In the genomic region with DNA sequence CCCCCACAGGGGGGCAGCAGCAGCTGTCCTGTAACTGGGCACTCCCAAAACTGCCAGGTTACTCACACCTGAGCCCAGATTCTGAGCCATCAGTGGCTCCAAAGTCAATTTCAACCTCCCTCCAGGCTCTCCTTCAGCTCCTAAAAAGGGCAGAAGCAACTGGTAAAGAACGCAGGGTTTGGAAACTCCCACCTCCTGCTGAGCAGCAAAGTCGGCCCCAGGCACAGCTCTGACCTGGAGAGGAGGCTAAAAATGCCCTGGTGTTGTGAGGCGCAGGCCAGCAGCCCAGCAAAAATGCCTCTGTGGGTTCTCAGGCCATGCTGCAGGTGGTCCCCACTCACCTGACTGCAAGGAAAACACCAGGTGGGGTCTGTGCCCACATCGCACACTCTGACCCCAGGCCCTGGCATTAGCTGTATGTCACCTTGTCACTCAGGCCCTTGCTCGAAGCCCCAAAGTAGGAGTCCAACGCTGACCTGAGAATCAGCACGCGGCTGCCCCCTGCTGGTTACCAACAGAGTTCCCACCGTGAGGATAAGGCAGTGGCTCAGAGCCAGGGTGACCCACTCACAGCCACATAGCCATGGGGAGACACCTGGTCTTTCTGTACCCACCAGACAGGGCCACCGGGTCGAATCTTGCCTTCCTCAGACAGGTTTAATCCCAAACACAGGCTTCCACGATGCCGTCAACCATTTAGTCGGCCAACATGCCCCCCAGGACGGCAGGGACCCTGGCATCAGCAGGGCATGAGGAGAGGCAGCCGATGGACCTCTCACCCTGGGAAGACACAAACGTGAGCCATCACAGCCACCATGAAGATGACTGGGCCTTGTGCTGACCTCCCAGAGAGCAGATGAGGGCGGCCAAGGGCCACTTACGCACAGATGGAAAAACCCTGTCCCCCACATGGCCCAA, we compare ENCODE assay signal across 9 cellular contexts. TPM values are rescaled to one million over a fixed set of nuclear protein-coding genes. Genes with fewer than 3 reads are reported as not detected.
DNase-seq lines count a peak whose midpoint lies in the region; ATAC-seq, FAIRE-seq and TF ChIP-seq lines count a peak whose summit lies in the region.
"Had no signal": no experiment of that assay in that cellular context is flagged by ENCODE, and none has a peak within 500 bp of the region (broad histone marks: within the 10 kb centered on the region; RNA-seq: fewer than 3 reads in every experiment).

No MANE protein-coding gene starts in this region.

- H3K9me3 Mint-ChIP-seq in IgD-negative memory B cell (no peaks in the 10 kb centered on the region), astrocyte (ENCODE audit: unreplicated experiment) (no peaks in the 10 kb centered on the region)
- H3K9me3 Mint-ChIP-seq: T-helper 1 cell treated with Interleukin-12 subunit alpha and Interleukin-12 subunit beta and Interleukin-4 antibody, amounts not matched to agents 30 μg/mL and 1 μg/mL, for 36 hours had no signal

- H4K20me1 ChIP-seq in astrocyte (ENCODE audit: insufficient read depth, low read length) = peaks cover 72% of the 10 kb centered on the region

- peaks cover 7% of the 10 kb centered on the region for H3K36me3 ChIP-seq in astrocyte (ENCODE audit: insufficient read depth, low read length)

- no peaks in the 10 kb centered on the region for H3K27me3 Mint-ChIP-seq in IgD-negative memory B cell
- no peaks in the 10 kb centered on the region for H3K27me3 Mint-ChIP-seq in astrocyte (ENCODE audit: low read depth, unreplicated experiment)

- H2AFZ ChIP-seq in astrocyte (ENCODE audit: low read depth, low read length) = no peak overlapping the region

- peaks cover 1% of the 10 kb centered on the region for H3K36me3 Mint-ChIP-seq in IgD-negative memory B cell
- H3K36me3 Mint-ChIP-seq in astrocyte (ENCODE audit: low read depth, unreplicated experiment) = peaks cover 19% of the 10 kb centered on the region

- ATAC-seq in HG03432 (IDR thresholded peaks at IDR 0.05; ENCODE audit: unreplicated experiment) = no peak
- ATAC-seq in GM18861 (IDR thresholded peaks at IDR 0.05; ENCODE audit: unreplicated experiment) = no peak

- H3K4me1 ChIP-seq in astrocyte (ENCODE audit: insufficient read depth, low read length) = no peaks in the 10 kb centered on the region

- H3K27ac ChIP-seq in astrocyte (ENCODE audit: low read depth, low read length) = no peak overlapping the region

- FAIRE-seq in astrocyte (lab: Jason Lieb, UNC) = no peak

- no peak overlapping the region for H3K4me3 ChIP-seq in astrocyte (ENCODE audit: insufficient read depth, low read depth, low read length)

- H3K4me1 Mint-ChIP-seq in IgD-negative memory B cell (peaks cover 0 to 5% (median 3%) of the 10 kb centered on the region in 3 donors), astrocyte (ENCODE audit: low read depth, unreplicated experiment) (no peaks in the 10 kb centered on the region)

- no peak overlapping the region for H3K4me2 ChIP-seq in astrocyte (ENCODE audit: low read length)

- H3K9me3 ChIP-seq in astrocyte (ENCODE audit: insufficient read depth, low read depth, low read length) = no peaks in the 10 kb centered on the region

- H3K27me3 ChIP-seq in astrocyte (ENCODE audit: insufficient read depth, low read length) = no peaks in the 10 kb centered on the region

- no peak overlapping the region for H3K9ac ChIP-seq in astrocyte (ENCODE audit: low read length)

- peaks cover 53% of the 10 kb centered on the region for H3K79me2 ChIP-seq in astrocyte (ENCODE audit: insufficient read depth, low read length)

- H3K4me3 Mint-ChIP-seq in IgD-negative memory B cell = peak overlapping the region in 1 of 4 donors; percentile 50
- H3K4me3 Mint-ChIP-seq in astrocyte (ENCODE audit: unreplicated experiment) = no peak overlapping the region
- H3K4me3 Mint-ChIP-seq: T-helper 1 cell treated with Interleukin-12 subunit alpha and Interleukin-12 subunit beta and Interleukin-4 antibody, amounts not matched to agents 30 μg/mL and 1 μg/mL, for 36 hours had no signal

- TF ChIP-seq CTCF in astrocyte (IDR thresholded peaks at IDR 0.05; ENCODE audit: insufficient read depth, low read depth, low read length) = peak; percentile 68

- DNase-seq in DMS153 (lab: John Stamatoyannopoulos, UW) (peak; percentile 8), T-helper 22 cell (ENCODE audit: low read depth) (peak; percentile 29), astrocyte (ENCODE audit: low read depth) (no peak), hippocampal formation (lab: John Stamatoyannopoulos, UW) (peak; percentile 39 to 44)
- peak; percentile 66 for DNase-seq in stimulated activated CD4-positive, alpha-beta T cell treated with anti-CD3 and anti-CD28 coated beads, Interleukin-12 subunit alpha, Interleukin-12 subunit beta, amount 100 ng/mL, for 4 hours

- H3K27ac Mint-ChIP-seq in IgD-negative memory B cell = peak overlapping the region in 2 of 3 donors; percentile 82 to 85
- H3K27ac Mint-ChIP-seq in astrocyte (ENCODE audit: unreplicated experiment) = no peak overlapping the region
- H3K27ac Mint-ChIP-seq: T-helper 1 cell treated with Interleukin-12 subunit alpha and Interleukin-12 subunit beta and Interleukin-4 antibody, amounts not matched to agents 30 μg/mL and 1 μg/mL, for 36 hours had no signal

RNA-seq across cellular contexts. Expression of a gene that starts 11.1 kb away (rescaled TPM):
- polyA plus RNA-seq in IgD-negative memory B cell = 15.9 TPM
- 44.5 and 50.9 TPM in 2 replicates for total RNA-seq in astrocyte

RNA-seq across cellular contexts. Expression of a gene that starts 27.6 kb away (rescaled TPM):
- not detected for polyA plus RNA-seq in IgD-negative memory B cell
- 10.3 and 11.4 TPM in 2 replicates for total RNA-seq in astrocyte

RNA-seq across cellular contexts. Expression of a gene that starts 56.5 kb away (rescaled TPM):
- polyA plus RNA-seq in IgD-negative memory B cell = 21.8 TPM
- total RNA-seq in astrocyte = 39.4 and 42.3 TPM in 2 replicates
